9 cellular contexts compared by ENCODE assay signal in the genomic region with DNA sequence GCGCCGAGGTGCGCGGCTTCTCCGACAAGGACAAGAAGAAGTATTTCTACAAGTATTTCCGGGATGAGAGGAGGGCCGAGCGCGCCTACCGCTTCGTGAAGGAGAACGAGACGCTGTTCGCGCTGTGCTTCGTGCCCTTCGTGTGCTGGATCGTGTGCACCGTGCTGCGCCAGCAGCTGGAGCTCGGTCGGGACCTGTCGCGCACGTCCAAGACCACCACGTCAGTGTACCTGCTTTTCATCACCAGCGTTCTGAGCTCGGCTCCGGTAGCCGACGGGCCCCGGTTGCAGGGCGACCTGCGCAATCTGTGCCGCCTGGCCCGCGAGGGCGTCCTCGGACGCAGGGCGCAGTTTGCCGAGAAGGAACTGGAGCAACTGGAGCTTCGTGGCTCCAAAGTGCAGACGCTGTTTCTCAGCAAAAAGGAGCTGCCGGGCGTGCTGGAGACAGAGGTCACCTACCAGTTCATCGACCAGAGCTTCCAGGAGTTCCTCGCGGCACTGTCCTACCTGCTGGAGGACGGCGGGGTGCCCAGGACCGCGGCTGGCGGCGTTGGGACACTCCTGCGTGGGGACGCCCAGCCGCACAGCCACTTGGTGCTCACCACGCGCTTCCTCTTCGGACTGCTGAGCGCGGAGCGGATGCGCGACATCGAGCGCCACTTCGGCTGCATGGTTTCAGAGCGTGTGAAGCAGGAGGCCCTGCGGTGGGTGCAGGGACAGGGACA. TPM values are rescaled to one million over a fixed set of nuclear protein-coding genes. Genes with fewer than 3 reads are reported as not detected.
DNase-seq lines count a peak whose midpoint lies in the region; ATAC-seq, FAIRE-seq and TF ChIP-seq lines count a peak whose summit lies in the region.
"Had no signal": no experiment of that assay in that cellular context is flagged by ENCODE, and none has a peak within 500 bp of the region (broad histone marks: within the 10 kb centered on the region; RNA-seq: fewer than 3 reads in every experiment).

No MANE protein-coding gene starts in this region.

- H3K79me2 ChIP-seq in K562 (ENCODE audit: control insufficient read depth, insufficient read depth, low read length), result no peaks in the 10 kb centered on the region

- peak overlapping the region; percentile 4 for H3K27ac ChIP-seq in CD4-positive, alpha-beta T cell (ENCODE audit: low read depth, low read length)
- no peak overlapping the region for H3K27ac ChIP-seq in K562 (ENCODE audit: extremely low read depth, low read depth, low read length)
- no peak overlapping the region for H3K27ac ChIP-seq in neuronal stem cell (replicated peaks; ENCODE audit: low read length)

- H3K9ac ChIP-seq in K562 (ENCODE audit: insufficient read depth in 1 of 2, low read depth in 2 of 2, low read length in 2 of 2), result no peak overlapping the region; a peak in 1 of 4 replicates
- no peak overlapping the region for H3K9ac ChIP-seq in neuronal stem cell (ENCODE audit: low read depth, low read length, poor library complexity)

- peak in 3 of 10 experiments; percentile 23 to 48 (median 31) for DNase-seq in CD4-positive, alpha-beta T cell
- DNase-seq in KBM-7 (peak; percentile 39), K562 (ENCODE audit: extremely low read depth in 1 of 4, low spot score in 3 of 4) (no peak), neuronal stem cell (ENCODE audit: low spot score) (no peak), DMS79 (lab: John Stamatoyannopoulos, UW) (no peak), NCI-H1417 (lab: John Stamatoyannopoulos, UW) (no peak), putamen (ENCODE audit: low spot score) (no peak)

- H3K4me3 ChIP-seq in K562 (no peak overlapping the region), neuronal stem cell (ENCODE audit: low read length in 2 of 2) (no peak overlapping the region)

- POLR2A ChIA-PET in CD4-positive, alpha-beta T cell (lab: Charles Lee), result interaction anchor here (0.7 to 9.1 kb wide), 18 partner anchors 8 to 226 kb away, joined by 3 to 185 read pairs (median 7); partner anchors contain the start of genes BET1L, IFITM2, PGGHG and PSMD13
- POLR2A ChIA-PET in K562 (lab: Yijun Ruan, JAX), result interaction anchor here (1.0 kb wide), 1 partner anchor 9 kb away, joined by 4 read pairs; no protein-coding TSS in a partner anchor

- H4K91ac ChIP-seq in neuronal stem cell (ENCODE audit: low read depth, low read length, poor library complexity), result no peak overlapping the region

- peaks cover 61% of the 10 kb centered on the region for H3K4me1 Mint-ChIP-seq in CD4-positive, alpha-beta T cell (ENCODE audit: low read depth)

- H3K4me3 Mint-ChIP-seq in CD4-positive, alpha-beta T cell, result peak overlapping the region; percentile 93

- 84% methylated on average over 54 of the region's 71 CpGs for WGBS in K562 (ENCODE audit: insufficient coverage, low coverage, missing lambda C conversion rate)
- WGBS in neuronal stem cell (ENCODE audit: extremely low coverage in 2 of 2, insufficient read length in 2 of 2, insufficient replicate concordance in 1 of 2), 2 donors, result no CpG with 5 or more reads among the region's 71 CpGs

- H2BK12ac ChIP-seq in neuronal stem cell (ENCODE audit: low read length), result peak overlapping the region; percentile 84

- peak; percentile 32 for ATAC-seq in CD4-positive, alpha-beta T cell (ENCODE audit: poor library complexity)
- ATAC-seq in K562, result no peak
- ATAC-seq in GM19035 (IDR thresholded peaks at IDR 0.05; ENCODE audit: unreplicated experiment), result no peak

- intact Hi-C loops in CD4-positive, alpha-beta T cell (cut with DNase I, micrococcal nuclease), result loop anchor here in 1 of 2 experiments (1.0 kb wide), 1 partner anchor 7 kb away; no protein-coding TSS in a partner anchor
- intact Hi-C loops in K562 (cut with micrococcal nuclease), result no loop called here

- H3K4me1 ChIP-seq in K562 (replicated peaks in 1 of 2; ENCODE audit: control insufficient read depth in 2 of 2, insufficient read depth in 2 of 2, low read length in 2 of 2) (peaks cover 15 to 54% of the 10 kb centered on the region in 2 experiments), neuronal stem cell (ENCODE audit: control insufficient read depth in 2 of 2, insufficient read depth in 1 of 2, low read depth in 1 of 2, low read length in 2 of 2) (peaks cover 6 to 21% of the 10 kb centered on the region in 2 donors)

- TF ChIP-seq POLR2A in K562 (conservative IDR thresholded peaks at IDR 0.05), result no peak

- H2AFZ ChIP-seq in K562 (ENCODE audit: low read depth, low read length) (no peak overlapping the region), neuronal stem cell (ENCODE audit: low read length) (no peak overlapping the region)

- no peak for TF ChIP-seq RAD21 in K562 (CRISPR knock-in tag; conservative IDR thresholded peaks at IDR 0.05 in 1 of 2, IDR thresholded peaks at IDR 0.05 in 1 of 2)

- H2BK15ac ChIP-seq in neuronal stem cell (ENCODE audit: low read length), result no peak overlapping the region

- H4K8ac ChIP-seq in neuronal stem cell (ENCODE audit: low read depth, low read length), result peak overlapping the region; percentile 82

- H3K9me1 ChIP-seq in K562 (ENCODE audit: control insufficient read depth, insufficient read depth, low read length), result no peaks in the 10 kb centered on the region

- no peaks in the 10 kb centered on the region for H3K9me3 ChIP-seq in CD4-positive, alpha-beta T cell (ENCODE audit: control insufficient read depth, low read length)
- H3K9me3 ChIP-seq in K562 (replicated peaks; ENCODE audit: control insufficient read depth, insufficient read depth, low read depth, low read length), result peaks cover 11% of the 10 kb centered on the region
- H3K9me3 ChIP-seq in neuronal stem cell (replicated peaks in 1 of 2; ENCODE audit: control insufficient read depth in 2 of 2, insufficient read depth in 1 of 2, low read depth in 1 of 2, low read length in 2 of 2), result peaks cover 3% of the 10 kb centered on the region in 2 donors

- H3K36me3 ChIP-seq in K562 (ENCODE audit: control insufficient read depth, insufficient read depth, low read length) (no peaks in the 10 kb centered on the region), neuronal stem cell (replicated peaks in 1 of 2; ENCODE audit: control insufficient read depth in 2 of 2, insufficient read depth in 2 of 2, low read length in 2 of 2) (no peaks in the 10 kb centered on the region)

- no peaks in the 10 kb centered on the region for H3K9me3 Mint-ChIP-seq in CD4-positive, alpha-beta T cell

- H3K4ac ChIP-seq in neuronal stem cell (ENCODE audit: low read length), result peak overlapping the region; percentile 76

- no peak for FAIRE-seq in K562 (lab: Jason Lieb, UNC)
- FAIRE-seq: G401.6 had no signal

- peaks cover 12% of the 10 kb centered on the region for H3K27me3 Mint-ChIP-seq in CD4-positive, alpha-beta T cell

- no TSS peak for BruUV-seq in K562 (replicated peaks; lab: Mats Ljungman, UMichigan)

- H3K4me2 ChIP-seq in K562 (ENCODE audit: insufficient read depth, low read length), result no peak overlapping the region
- no peak overlapping the region for H3K4me2 ChIP-seq in neuronal stem cell (ENCODE audit: insufficient read depth, low read length, poor library complexity, severe bottlenecking)

- in situ Hi-C loops in KBM-7 (cut with MboI; ENCODE audit: low pct_unique_long_range_greater_than_20kb, low sequenced_read_pairs) (no loop called here), K562 (cut with MboI) (no loop called here)

- H3K27me3 ChIP-seq in CD4-positive, alpha-beta T cell (ENCODE audit: control insufficient read depth, insufficient read depth, low read length), result peaks cover 10% of the 10 kb centered on the region
- H3K27me3 ChIP-seq in K562 (ENCODE audit: control insufficient read depth in 2 of 2, insufficient read depth in 2 of 2, low read length in 2 of 2) (no peaks in the 10 kb centered on the region), neuronal stem cell (ENCODE audit: control insufficient read depth in 3 of 3, insufficient read depth in 3 of 3, low read depth in 1 of 3, low read length in 3 of 3) (no peaks in the 10 kb centered on the region)

- no peak overlapping the region for H3K23ac ChIP-seq in neuronal stem cell (ENCODE audit: low read depth, low read length, poor library complexity)

- H3K27ac Mint-ChIP-seq in CD4-positive, alpha-beta T cell, result peak overlapping the region; percentile 81

- CTCF ChIA-PET in CD4-positive, alpha-beta T cell (lab: Charles Lee), result interaction anchor here (1.1 to 3.3 kb wide), 5 partner anchors 9 to 36 kb away, joined by 3 to 29 read pairs (median 4); no protein-coding TSS in a partner anchor
- CTCF ChIA-PET in K562 (lab: Yijun Ruan, JAX; ENCODE audit: low intra/inter-chr PET ratio), result no interaction called here

- no peaks in the 10 kb centered on the region for H4K20me1 ChIP-seq in K562 (replicated peaks; ENCODE audit: control insufficient read depth, insufficient read depth, low read length)

- H3K36me3 Mint-ChIP-seq in CD4-positive, alpha-beta T cell (ENCODE audit: low read depth), result peaks cover 15% of the 10 kb centered on the region

- no peak for TF ChIP-seq CTCF in CD4-positive, alpha-beta T cell (IDR thresholded peaks at IDR 0.05)
- TF ChIP-seq CTCF in K562 (IDR thresholded peaks at IDR 0.05 in 2 of 3, conservative IDR thresholded peaks at IDR 0.05 in 1 of 3; ENCODE audit: insufficient read depth in 2 of 3, low read depth in 1 of 3, low read length in 3 of 3), result no peak

- H3K79me1 ChIP-seq in neuronal stem cell (ENCODE audit: low read depth, low read length), result no peaks in the 10 kb centered on the region

- H2BK120ac ChIP-seq in neuronal stem cell (ENCODE audit: low read depth, low read length), result no peak overlapping the region

- no peak for TF ChIP-seq EP300 in K562 (IDR thresholded peaks at IDR 0.05; ENCODE audit: low read length)

- H3K14ac ChIP-seq in neuronal stem cell (ENCODE audit: low read length), result peak overlapping the region; percentile 97

- H3K18ac ChIP-seq in neuronal stem cell (ENCODE audit: low read length), result peak overlapping the region; percentile 87

- H2BK5ac ChIP-seq in neuronal stem cell (ENCODE audit: low read length), result peak overlapping the region; percentile 24

- H2AK5ac ChIP-seq in neuronal stem cell (ENCODE audit: low read depth, low read length), result peak overlapping the region; percentile 60

RNA-seq across cellular contexts. Expression of gene NLRP6, which starts 2.7 kb away (rescaled TPM):
- 10 to 100 TPM; 14.4 to 14.7 TPM for total RNA-seq in CD4-positive, alpha-beta T cell
- total RNA-seq in K562 (2011; cell fraction: chromatin; rRNA removed; ENCODE audit: low replicate concordance), result 0.51 TPM in 1 of 2 replicates, not detected in the other
- 0.26 and 0.67 TPM in 2 replicates for total RNA-seq in K562 (2011; cell fraction: nucleolus; rRNA removed)
- total RNA-seq in K562 (2011; cell fraction: nucleoplasm; rRNA removed), result 0.22 and 0.46 TPM in 2 replicates
- 0.08 and 0.14 TPM in 2 replicates for total RNA-seq in K562 (2014; rRNA removed)
- total RNA-seq in K562 (2014; rRNA removed; fragmentation: Illumina TruSeq; extraction: Trizol), result not detected in 2 replicates
- total RNA-seq in K562 (2015; rRNA removed; fragmentation: Illumina TruSeq; extraction: Trizol), result not detected in 2 replicates
- total RNA-seq in K562 (2021), result 0.18 TPM in 1 of 2 replicates, not detected in the other
- 0.03 TPM in 1 of 2 replicates, not detected in the other for polyA plus RNA-seq in K562 (2011; rRNA removed)
- polyA plus RNA-seq in K562 (2011; cell fraction: cytosol; rRNA removed), result 0.03 TPM in 1 of 2 replicates, not detected in the other
- polyA plus RNA-seq in K562 (2011; cell fraction: nucleus; rRNA removed), result 0.06 TPM in 2 replicates
- polyA plus RNA-seq in K562 (2012), result 0.42 and 0.73 TPM in 2 replicates
- not detected in 2 replicates for polyA plus RNA-seq in K562 (2014; fragmentation: Illumina TruSeq; extraction: Trizol)
- polyA plus RNA-seq in K562 (2014; fragmentation: Nextera tagmentation; extraction: Ambion mirVana), result not detected
- polyA plus RNA-seq in K562 (2014; rRNA removed), result 0.15 and 0.16 TPM in 2 replicates
- not detected in 2 replicates for polyA minus RNA-seq in K562 (2011; rRNA and poly(A)+ RNA removed)
- polyA minus RNA-seq in K562 (2011; cell fraction: cytosol; rRNA and poly(A)+ RNA removed), result not detected in 2 replicates
- 0.11 TPM in 1 of 2 replicates, not detected in the other for polyA minus RNA-seq in K562 (2011; cell fraction: nucleus; rRNA and poly(A)+ RNA removed)
- polyA plus RNA-seq in neuronal stem cell (2013, experiment 1 of 2), result not detected
- polyA plus RNA-seq in neuronal stem cell (2013, experiment 2 of 2), result not detected

RNA-seq across cellular contexts. Expression of gene PGGHG, which starts 8.0 kb away (rescaled TPM):
- total RNA-seq in CD4-positive, alpha-beta T cell, result 100 to 1,000 TPM; 670 to 671 TPM
- total RNA-seq in K562 (2011; cell fraction: chromatin; rRNA removed; ENCODE audit: low replicate concordance), result 121 and 331 TPM in 2 replicates
- total RNA-seq in K562 (2011; cell fraction: nucleolus; rRNA removed), result 233 and 250 TPM in 2 replicates
- 139 and 152 TPM in 2 replicates for total RNA-seq in K562 (2011; cell fraction: nucleoplasm; rRNA removed)
- total RNA-seq in K562 (2014; rRNA removed) (25.7 and 34.3 TPM in 2 replicates), K562 (2014; rRNA removed; fragmentation: Illumina TruSeq; extraction: Trizol) (3.3 and 5.1 TPM in 2 replicates), K562 (2015; rRNA removed; fragmentation: Illumina TruSeq; extraction: Trizol) (13.8 and 15.2 TPM in 2 replicates), K562 (2021) (55.9 and 73.1 TPM in 2 replicates)
- polyA plus RNA-seq in K562 (2011; rRNA removed) (18.1 and 48.0 TPM in 2 replicates), K562 (2014; fragmentation: Illumina TruSeq; extraction: Trizol) (18.3 and 23.2 TPM in 2 replicates), K562 (2014; fragmentation: Nextera tagmentation; extraction: Ambion mirVana) (under 1 TPM; 0.38 to 0.84 TPM), K562 (2014; rRNA removed) (74.2 and 85.1 TPM in 2 replicates)
- polyA plus RNA-seq in K562 (2011; cell fraction: cytosol; rRNA removed), result 11.1 and 18.3 TPM in 2 replicates
- polyA plus RNA-seq in K562 (2011; cell fraction: nucleus; rRNA removed), result 636 and 650 TPM in 2 replicates
- polyA plus RNA-seq in K562 (2012), result 54.9 and 131 TPM in 2 replicates
- polyA minus RNA-seq in K562 (2011; rRNA and poly(A)+ RNA removed), result 2.3 TPM in 2 replicates
- polyA minus RNA-seq in K562 (2011; cell fraction: cytosol; rRNA and poly(A)+ RNA removed), result 4.9 and 8.6 TPM in 2 replicates
- 43.4 and 50.0 TPM in 2 replicates for polyA minus RNA-seq in K562 (2011; cell fraction: nucleus; rRNA and poly(A)+ RNA removed)
- polyA plus RNA-seq in neuronal stem cell (2013, experiment 1 of 2), result 50.4 TPM
- polyA plus RNA-seq in neuronal stem cell (2013, experiment 2 of 2), result 48.9 TPM

RNA-seq across cellular contexts. Expression of gene IFITM5, which starts 18.4 kb away (rescaled TPM):
- not detected for total RNA-seq in CD4-positive, alpha-beta T cell
- total RNA-seq in K562 (2011; cell fraction: chromatin; rRNA removed; ENCODE audit: low replicate concordance), result not detected in 2 replicates
- total RNA-seq in K562 (2011; cell fraction: nucleolus; rRNA removed), result not detected in 2 replicates
- not detected in 2 replicates for total RNA-seq in K562 (2011; cell fraction: nucleoplasm; rRNA removed)
- total RNA-seq in K562 (2014; rRNA removed), result not detected in 2 replicates
- not detected in 2 replicates for total RNA-seq in K562 (2014; rRNA removed; fragmentation: Illumina TruSeq; extraction: Trizol)
- not detected in 2 replicates for total RNA-seq in K562 (2015; rRNA removed; fragmentation: Illumina TruSeq; extraction: Trizol)
- not detected in 2 replicates for total RNA-seq in K562 (2021)
- polyA plus RNA-seq in K562 (2011; rRNA removed), result not detected in 2 replicates
- polyA plus RNA-seq in K562 (2011; cell fraction: cytosol; rRNA removed), result not detected in 2 replicates
- polyA plus RNA-seq in K562 (2011; cell fraction: nucleus; rRNA removed), result not detected in 2 replicates
- polyA plus RNA-seq in K562 (2012), result not detected in 2 replicates
- polyA plus RNA-seq in K562 (2014; fragmentation: Illumina TruSeq; extraction: Trizol), result not detected in 2 replicates
- not detected for polyA plus RNA-seq in K562 (2014; fragmentation: Nextera tagmentation; extraction: Ambion mirVana)
- polyA plus RNA-seq in K562 (2014; rRNA removed), result 0.19 TPM in 1 of 2 replicates, not detected in the other
- not detected in 2 replicates for polyA minus RNA-seq in K562 (2011; rRNA and poly(A)+ RNA removed)
- polyA minus RNA-seq in K562 (2011; cell fraction: cytosol; rRNA and poly(A)+ RNA removed), result not detected in 2 replicates
- polyA minus RNA-seq in K562 (2011; cell fraction: nucleus; rRNA and poly(A)+ RNA removed), result not detected in 2 replicates
- polyA plus RNA-seq in neuronal stem cell (2013, experiment 1 of 2), result not detected
- 0.06 TPM for polyA plus RNA-seq in neuronal stem cell (2013, experiment 2 of 2)

RNA-seq across cellular contexts. Expression of gene IFITM2, which starts 26.7 kb away (rescaled TPM):
- 100 to 1,000 TPM; 364 to 383 TPM for total RNA-seq in CD4-positive, alpha-beta T cell
- 6.5 and 20.8 TPM in 2 replicates for total RNA-seq in K562 (2011; cell fraction: chromatin; rRNA removed; ENCODE audit: low replicate concordance)
- 47.0 and 138 TPM in 2 replicates for total RNA-seq in K562 (2011; cell fraction: nucleolus; rRNA removed)
- total RNA-seq in K562 (2011; cell fraction: nucleoplasm; rRNA removed), result 31.5 and 44.9 TPM in 2 replicates
- total RNA-seq in K562 (2014; rRNA removed) (52.8 and 187 TPM in 2 replicates), K562 (2014; rRNA removed; fragmentation: Illumina TruSeq; extraction: Trizol) (137 and 145 TPM in 2 replicates), K562 (2015; rRNA removed; fragmentation: Illumina TruSeq; extraction: Trizol) (290 and 356 TPM in 2 replicates), K562 (2021) (693 and 698 TPM in 2 replicates)
- polyA plus RNA-seq in K562 (2011; rRNA removed) (205 and 655 TPM in 2 replicates), K562 (2014; fragmentation: Illumina TruSeq; extraction: Trizol) (472 and 547 TPM in 2 replicates), K562 (2014; fragmentation: Nextera tagmentation; extraction: Ambion mirVana) (1,000 to 10,000 TPM; 3,629 to 4,872 TPM), K562 (2014; rRNA removed) (255 and 328 TPM in 2 replicates)
- 600 and 1,150 TPM in 2 replicates for polyA plus RNA-seq in K562 (2011; cell fraction: cytosol; rRNA removed)
- 59.9 and 198 TPM in 2 replicates for polyA plus RNA-seq in K562 (2011; cell fraction: nucleus; rRNA removed)
- polyA plus RNA-seq in K562 (2012), result 488 and 506 TPM in 2 replicates
- 69.9 and 190 TPM in 2 replicates for polyA minus RNA-seq in K562 (2011; rRNA and poly(A)+ RNA removed)
- polyA minus RNA-seq in K562 (2011; cell fraction: cytosol; rRNA and poly(A)+ RNA removed), result 143 and 401 TPM in 2 replicates
- 14.8 and 71.3 TPM in 2 replicates for polyA minus RNA-seq in K562 (2011; cell fraction: nucleus; rRNA and poly(A)+ RNA removed)
- 660 TPM for polyA plus RNA-seq in neuronal stem cell (2013, experiment 1 of 2)
- polyA plus RNA-seq in neuronal stem cell (2013, experiment 2 of 2), result 657 TPM

RNA-seq across cellular contexts. Expression of gene IFITM1, which starts 32.9 kb away (rescaled TPM):
- total RNA-seq in CD4-positive, alpha-beta T cell, result 100 to 1,000 TPM; 286 to 306 TPM
- total RNA-seq in K562 (2011; cell fraction: chromatin; rRNA removed; ENCODE audit: low replicate concordance), result 394 and 929 TPM in 2 replicates
- 1,445 and 1,483 TPM in 2 replicates for total RNA-seq in K562 (2011; cell fraction: nucleolus; rRNA removed)
- 1,061 and 1,262 TPM in 2 replicates for total RNA-seq in K562 (2011; cell fraction: nucleoplasm; rRNA removed)
- total RNA-seq in K562 (2014; rRNA removed) (793 and 818 TPM in 2 replicates), K562 (2014; rRNA removed; fragmentation: Illumina TruSeq; extraction: Trizol) (572 and 787 TPM in 2 replicates), K562 (2015; rRNA removed; fragmentation: Illumina TruSeq; extraction: Trizol) (979 and 985 TPM in 2 replicates), K562 (2021) (691 and 717 TPM in 2 replicates)
- polyA plus RNA-seq in K562 (2011; rRNA removed) (900 and 1,311 TPM in 2 replicates), K562 (2014; fragmentation: Illumina TruSeq; extraction: Trizol) (1,966 and 1,984 TPM in 2 replicates), K562 (2014; fragmentation: Nextera tagmentation; extraction: Ambion mirVana) (1,000 to 10,000 TPM; 4,252 to 5,579 TPM), K562 (2014; rRNA removed) (974 and 999 TPM in 2 replicates)
- polyA plus RNA-seq in K562 (2011; cell fraction: cytosol; rRNA removed), result 2,724 and 2,737 TPM in 2 replicates
- 780 and 1,049 TPM in 2 replicates for polyA plus RNA-seq in K562 (2011; cell fraction: nucleus; rRNA removed)
- 1,084 and 1,212 TPM in 2 replicates for polyA plus RNA-seq in K562 (2012)
- 752 and 801 TPM in 2 replicates for polyA minus RNA-seq in K562 (2011; rRNA and poly(A)+ RNA removed)
- 577 and 662 TPM in 2 replicates for polyA minus RNA-seq in K562 (2011; cell fraction: cytosol; rRNA and poly(A)+ RNA removed)
- 139 and 266 TPM in 2 replicates for polyA minus RNA-seq in K562 (2011; cell fraction: nucleus; rRNA and poly(A)+ RNA removed)
- polyA plus RNA-seq in neuronal stem cell (2013, experiment 1 of 2), result 171 TPM
- 162 TPM for polyA plus RNA-seq in neuronal stem cell (2013, experiment 2 of 2)

Comparison
In these comparisons a context has a peak if more than half of its experiments do, and no peak if none do; other contexts are left out.
1. RNA of gene NLRP6, which starts 2.7 kb away (total RNA-seq): 14.4 to 14.7 TPM in CD4-positive, alpha-beta T cell; 0.08 to 0.67 TPM in K562; every median in the first group is over 4 times any median in the second.